ENCODE assay signal across 1 cellular context in genomic region chr17:2053380-2054261, GRCh38.
TF ChIP-seq lines count a peak whose summit lies in the region.

No MANE protein-coding gene starts in this region.

TF ChIP-seq in IMR-90, 13 proteins besides CTCF, POLR2A, EP300 and RAD21:
- TF ChIP-seq CEBPB (IDR thresholded peaks at IDR 0.05; ENCODE audit: low read depth, low read length) = no peak
- peak; percentile 91; the same call in 1 of the 2 replicates for TF ChIP-seq MAZ (IDR thresholded peaks at IDR 0.05; ENCODE audit: borderline replicate concordance, low read depth, low read length)
- TF ChIP-seq MXI1 (IDR thresholded peaks at IDR 0.05; ENCODE audit: borderline replicate concordance, low read depth, low read length) = peak; percentile 29; the same call in 1 of the 2 replicates
- peak; percentile 61 for TF ChIP-seq FOS (IDR thresholded peaks at IDR 0.05; ENCODE audit: low read depth, low read length)
- TF ChIP-seq, protein P1, sequence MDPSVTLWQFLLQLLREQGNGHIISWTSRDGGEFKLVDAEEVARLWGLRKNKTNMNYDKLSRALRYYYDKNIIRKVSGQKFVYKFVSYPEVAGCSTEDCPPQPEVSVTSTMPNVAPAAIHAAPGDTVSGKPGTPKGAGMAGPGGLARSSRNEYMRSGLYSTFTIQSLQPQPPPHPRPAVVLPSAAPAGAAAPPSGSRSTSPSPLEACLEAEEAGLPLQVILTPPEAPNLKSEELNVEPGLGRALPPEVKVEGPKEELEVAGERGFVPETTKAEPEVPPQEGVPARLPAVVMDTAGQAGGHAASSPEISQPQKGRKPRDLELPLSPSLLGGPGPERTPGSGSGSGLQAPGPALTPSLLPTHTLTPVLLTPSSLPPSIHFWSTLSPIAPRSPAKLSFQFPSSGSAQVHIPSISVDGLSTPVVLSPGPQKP (IDR thresholded peaks at IDR 0.05; ENCODE audit: borderline replicate concordance, low read depth, low read length) = no peak
- 0 out of 2 replicates have a peak, but pooled peaks have one; percentile 7 for TF ChIP-seq CHD1 (IDR thresholded peaks at IDR 0.05; ENCODE audit: low read depth, low read length)
- no peak for TF ChIP-seq NFE2L2 (IDR thresholded peaks at IDR 0.05; ENCODE audit: low read depth, low read length)
- no peak for TF ChIP-seq RCOR1 (IDR thresholded peaks at IDR 0.05; ENCODE audit: insufficient replicate concordance, low read length)
- TF ChIP-seq MAFK (IDR thresholded peaks at IDR 0.05; ENCODE audit: low read depth, low read length) = no peak
- no peak for TF ChIP-seq BHLHE40 (IDR thresholded peaks at IDR 0.05; ENCODE audit: low read depth, low read length)
- TF ChIP-seq, protein P2, sequence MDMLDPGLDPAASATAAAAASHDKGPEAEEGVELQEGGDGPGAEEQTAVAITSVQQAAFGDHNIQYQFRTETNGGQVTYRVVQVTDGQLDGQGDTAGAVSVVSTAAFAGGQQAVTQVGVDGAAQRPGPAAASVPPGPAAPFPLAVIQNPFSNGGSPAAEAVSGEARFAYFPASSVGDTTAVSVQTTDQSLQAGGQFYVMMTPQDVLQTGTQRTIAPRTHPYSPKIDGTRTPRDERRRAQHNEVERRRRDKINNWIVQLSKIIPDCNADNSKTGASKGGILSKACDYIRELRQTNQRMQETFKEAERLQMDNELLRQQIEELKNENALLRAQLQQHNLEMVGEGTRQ (IDR thresholded peaks at IDR 0.05; ENCODE audit: low read depth, low read length) = no peak
- peak; percentile 45 for TF ChIP-seq SMC3 (IDR thresholded peaks at IDR 0.05; ENCODE audit: low read depth, low read length)
- 0 out of 2 replicates have a peak, but pooled peaks have one; percentile 26 for TF ChIP-seq RFX5 (IDR thresholded peaks at IDR 0.05; ENCODE audit: low read depth, low read length)
TF ChIP-seq in IMR-90: peak in this region for 6.
